8 cellular contexts compared by ENCODE assay signal in the genomic region with DNA sequence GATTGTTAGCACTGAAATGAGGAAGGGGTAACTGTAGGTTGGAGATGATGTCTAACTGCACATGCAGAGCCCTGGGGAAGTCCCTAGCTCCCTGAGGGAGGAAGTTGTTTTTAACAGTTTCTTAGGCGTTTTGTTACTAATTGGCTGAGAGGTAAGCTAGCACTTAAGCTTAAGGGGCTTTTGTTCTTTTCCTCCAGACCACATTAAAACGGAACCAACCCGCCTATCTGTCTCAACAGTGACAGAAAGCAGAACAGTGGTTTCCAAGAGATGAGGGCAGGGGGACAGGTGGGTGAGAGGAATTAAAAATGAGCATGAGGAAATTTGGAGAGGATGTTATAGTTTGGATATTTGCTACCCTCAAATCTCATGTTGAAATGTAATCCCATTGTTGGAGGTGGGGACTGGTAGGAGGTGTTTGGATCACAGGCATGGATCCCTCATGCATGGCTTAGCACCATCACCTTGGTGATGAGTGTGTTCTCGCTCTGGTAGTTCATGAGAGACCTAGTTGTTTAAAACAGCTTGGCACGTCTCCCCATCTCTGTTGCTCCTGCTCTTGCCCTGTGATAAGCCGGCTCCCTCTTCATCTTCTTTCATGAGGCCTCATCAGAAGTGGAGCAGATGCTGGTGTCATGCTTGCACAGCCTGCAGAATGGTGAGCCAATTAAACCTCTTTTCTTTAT. TPM values are rescaled to one million over a fixed set of nuclear protein-coding genes. Genes with fewer than 3 reads are reported as not detected.
DNase-seq lines count a peak whose midpoint lies in the region; ATAC-seq and TF ChIP-seq lines count a peak whose summit lies in the region.

No MANE protein-coding gene starts in this region.

- peaks cover 60% of the 10 kb centered on the region for H3K4me1 Mint-ChIP-seq in activated T-cell treated with anti-CD3 and anti-CD28 coated beads, Interleukin-2, amount 50 U/mL, for 72 hours (ENCODE audit: low read depth)
- H3K4me1 Mint-ChIP-seq in progenitor cell of endocrine pancreas (ENCODE audit: low read depth), result peaks cover 4% of the 10 kb centered on the region

- peaks cover 0 to under 1% of the 10 kb centered on the region in 2 donors for H3K36me3 Mint-ChIP-seq in activated T-cell treated with anti-CD3 and anti-CD28 coated beads, Interleukin-2, amount 50 U/mL, for 72 hours (ENCODE audit: insufficient read depth in 2 of 2)
- no peaks in the 10 kb centered on the region for H3K36me3 Mint-ChIP-seq in progenitor cell of endocrine pancreas (ENCODE audit: insufficient read depth)

- H3K4me3 Mint-ChIP-seq in activated T-cell treated with anti-CD3 and anti-CD28 coated beads, Interleukin-2, amount 50 U/mL, for 72 hours, result peak overlapping the region; percentile 85 to 98
- H3K4me3 Mint-ChIP-seq in progenitor cell of endocrine pancreas (ENCODE audit: low read depth), result no peak overlapping the region

- H3K4me1 ChIP-seq in left ventricle myocardium inferior, result no peaks in the 10 kb centered on the region
- H3K4me1 ChIP-seq in neutrophil (ENCODE audit: control insufficient read depth in 1 of 2, insufficient read depth in 1 of 2, low read depth in 1 of 2, low read length in 1 of 2), result peaks cover 24 to 25% of the 10 kb centered on the region in 2 experiments

- H3K4me3 ChIP-seq in left ventricle myocardium inferior (no peak overlapping the region), neutrophil (ENCODE audit: low read depth in 1 of 2, low read length in 1 of 2) (no peak overlapping the region)

- intact Hi-C loops in Right ventricle myocardium inferior (cut with DNase I) (no loop called here), left ventricle myocardium inferior (cut with micrococcal nuclease) (no loop called here)

- H3K27ac Mint-ChIP-seq in activated T-cell treated with anti-CD3 and anti-CD28 coated beads, Interleukin-2, amount 50 U/mL, for 72 hours, result peak overlapping the region; percentile 99
- H3K27ac Mint-ChIP-seq in progenitor cell of endocrine pancreas, result no peak overlapping the region

- H3K36me3 ChIP-seq in left ventricle myocardium inferior (no peaks in the 10 kb centered on the region), neutrophil (no peaks in the 10 kb centered on the region)

- no peaks in the 10 kb centered on the region for H3K9me3 Mint-ChIP-seq in activated T-cell treated with anti-CD3 and anti-CD28 coated beads, Interleukin-2, amount 50 U/mL, for 72 hours
- no peaks in the 10 kb centered on the region for H3K9me3 Mint-ChIP-seq in progenitor cell of endocrine pancreas (ENCODE audit: low read depth)

- DNase-seq in Right ventricle myocardium inferior (ENCODE audit: missing footprints) (no peak), left ventricle myocardium inferior (no peak), NCI-H82 treated with DMSO at 0.1 percent for 48 hours (lab: John Stamatoyannopoulos, UW; ENCODE audit: unreplicated experiment) (peak; percentile 53), mesenteric fat pad (ENCODE audit: low spot score) (no peak), progenitor cell of endocrine pancreas (ENCODE audit: low spot score, unreplicated experiment) (no peak)
- peak; percentile 46 to 54 for DNase-seq in activated T-cell treated with anti-CD3 and anti-CD28 coated beads, Interleukin-2, amount 50 U/mL, for 72 hours

- no peaks in the 10 kb centered on the region for H3K9me3 ChIP-seq in left ventricle myocardium inferior (replicated peaks)
- no peaks in the 10 kb centered on the region for H3K9me3 ChIP-seq in neutrophil

- TF ChIP-seq CTCF in left ventricle myocardium inferior (IDR thresholded peaks at IDR 0.05; ENCODE audit: borderline replicate concordance), result no peak
- TF ChIP-seq CTCF in neutrophil (IDR thresholded peaks at IDR 0.05), result no peak
- no peak for TF ChIP-seq CTCF in progenitor cell of endocrine pancreas (IDR thresholded peaks at IDR 0.05; ENCODE audit: unreplicated experiment)

- H3K27me3 Mint-ChIP-seq in activated T-cell treated with anti-CD3 and anti-CD28 coated beads, Interleukin-2, amount 50 U/mL, for 72 hours (ENCODE audit: low read depth), result no peaks in the 10 kb centered on the region
- H3K27me3 Mint-ChIP-seq in progenitor cell of endocrine pancreas, result no peaks in the 10 kb centered on the region

- ATAC-seq in Right ventricle myocardium inferior (peak; percentile 42), HG03095 (IDR thresholded peaks at IDR 0.05; ENCODE audit: unreplicated experiment) (peak; percentile 89)
- peak; percentile 91 to 93 for ATAC-seq in activated T-cell treated with anti-CD3 and anti-CD28 coated beads, Interleukin-2, amount 50 U/mL, for 72 hours (replicated peaks in 1 of 2)

- no peaks in the 10 kb centered on the region for H3K27me3 ChIP-seq in left ventricle myocardium inferior (ENCODE audit: low read depth)
- H3K27me3 ChIP-seq in neutrophil, result no peaks in the 10 kb centered on the region

- H3K27ac ChIP-seq in left ventricle myocardium inferior (replicated peaks), result no peak overlapping the region
- peak overlapping the region; percentile 82 for H3K27ac ChIP-seq in neutrophil

RNA-seq across cellular contexts. Expression of a gene that starts 38.9 kb away (rescaled TPM):
- total RNA-seq in Right ventricle myocardium inferior, result 26.9 TPM
- total RNA-seq in left ventricle myocardium inferior, result 33.0 TPM
- total RNA-seq in activated T-cell treated with anti-CD3 and anti-CD28 coated beads, Interleukin-2, amount 50 U/mL, for 72 hours, result 10 to 100 TPM; 12.4 to 16.0 TPM
- total RNA-seq in mesenteric fat pad, result 7.7 TPM
- 5.9 and 6.1 TPM in 2 replicates for total RNA-seq in progenitor cell of endocrine pancreas

RNA-seq across cellular contexts. Expression of a gene that starts 44.6 kb away (rescaled TPM):
- 200 TPM for total RNA-seq in Right ventricle myocardium inferior
- total RNA-seq in left ventricle myocardium inferior, result 155 TPM
- total RNA-seq in activated T-cell treated with anti-CD3 and anti-CD28 coated beads, Interleukin-2, amount 50 U/mL, for 72 hours, result 100 to 1,000 TPM; 269 to 292 TPM
- 148 TPM for total RNA-seq in mesenteric fat pad
- total RNA-seq in progenitor cell of endocrine pancreas, result 189 and 210 TPM in 2 replicates

RNA-seq across cellular contexts. Expression of a gene that starts 54.2 kb away (rescaled TPM):
- total RNA-seq in Right ventricle myocardium inferior (11.6 TPM), left ventricle myocardium inferior (10.3 TPM), mesenteric fat pad (23.3 TPM), progenitor cell of endocrine pancreas (29.3 and 32.0 TPM in 2 replicates)
- total RNA-seq in activated T-cell treated with anti-CD3 and anti-CD28 coated beads, Interleukin-2, amount 50 U/mL, for 72 hours, result 100 to 1,000 TPM; 147 to 151 TPM

Comparison
In these comparisons a context has a peak if more than half of its experiments do, and no peak if none do; other contexts are left out.
1. ATAC-seq: peak in every context shown above with its lines; median percentile 92 in activated T-cell treated with anti-CD3 and anti-CD28 coated beads, Interleukin-2, amount 50 U/mL, for 72 hours; 89 in HG03095; 42 in Right ventricle myocardium inferior.
2. DNase-seq: peak in NCI-H82 treated with DMSO at 0.1 percent for 48 hours (single experiment) and activated T-cell treated with anti-CD3 and anti-CD28 coated beads, Interleukin-2, amount 50 U/mL, for 72 hours (2 of 2); none in Right ventricle myocardium inferior (single experiment), left ventricle myocardium inferior (single experiment), mesenteric fat pad (single experiment) and progenitor cell of endocrine pancreas (single experiment).